In genomic region chr19:11480081-11480926, GRCh38 we compare ENCODE assay signal across 1 cellular context.
A peak's percentile ranks its signal among the peaks of the same experiment; 100 is the strongest.
TF ChIP-seq lines count a peak whose summit lies in the region.

No MANE protein-coding gene starts in this region.

TF ChIP-seq in endothelial cell of umbilical vein, 7 proteins besides CTCF, POLR2A, EP300 and RAD21:
- no peak for TF ChIP-seq FOS (IDR thresholded peaks at IDR 0.05; ENCODE audit: borderline replicate concordance, insufficient read depth, low read length)
- TF ChIP-seq EZH2 (IDR thresholded peaks at IDR 0.05; ENCODE audit: borderline replicate concordance, low read depth, low read length, severe bottlenecking), result peak; percentile 79
- TF ChIP-seq GATA2 (IDR thresholded peaks at IDR 0.05; ENCODE audit: insufficient read depth, insufficient read length, low read depth, low read length), result no peak
